ENCODE assay signal across 9 cellular contexts in the genomic region with DNA sequence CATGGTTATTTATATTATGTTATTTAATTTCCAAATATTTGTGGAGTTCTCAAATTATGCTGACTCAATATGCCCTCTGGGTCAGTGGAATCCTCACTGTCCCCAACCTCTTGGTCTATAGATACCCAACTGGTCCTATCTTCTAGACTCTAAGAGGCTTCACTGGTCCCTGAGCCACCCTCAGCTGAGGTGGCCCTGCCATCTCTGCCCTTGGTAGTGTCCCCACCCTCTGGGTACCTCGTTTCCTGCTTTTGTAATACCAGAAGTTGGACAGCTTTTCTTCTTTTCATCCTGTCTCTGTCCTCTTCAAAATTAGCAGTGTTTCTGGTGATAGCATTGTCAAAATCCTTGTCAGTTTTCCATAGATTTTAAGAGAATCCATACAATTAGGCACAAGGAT.
"Had no signal": no experiment of that assay in that cellular context is flagged by ENCODE, and none has a peak within 500 bp of the region (broad histone marks: within the 10 kb centered on the region; RNA-seq: fewer than 3 reads in every experiment).

No MANE protein-coding gene starts in this region.

- DNase-seq: GM23248, GOT3, H7, HFFc6 had no signal

- H3K4me3 ChIP-seq: GM23248, HAP-1 had no signal

- H3K4me3 Mint-ChIP-seq: HFFc6, IgD-negative memory B cell had no signal

- H2AFZ ChIP-seq: GM23248 had no signal

- H3K36me3 ChIP-seq: HAP-1 had no signal

- H3K9ac ChIP-seq: GM23248 had no signal

- FAIRE-seq: HepG2 had no signal

- H3K27me3 Mint-ChIP-seq: IgD-negative memory B cell had no signal

- H3K27ac ChIP-seq: GM23248, HL-60 had no signal

- ATAC-seq: HCT116, HepG2 had no signal

- H3K4me1 ChIP-seq: HAP-1 had no signal

- H3K27ac Mint-ChIP-seq: HFFc6, IgD-negative memory B cell had no signal
